Comparison of ENCODE assay signal across 25 cellular contexts in genomic region chr20:38112249-38112942, GRCh38. TPM values are rescaled to one million over a fixed set of nuclear protein-coding genes. Genes with fewer than 3 reads are reported as not detected.
DNase-seq lines count a peak whose midpoint lies in the region; ATAC-seq and TF ChIP-seq lines count a peak whose summit lies in the region.
"Had no signal": no experiment of that assay in that cellular context is flagged by ENCODE, and none has a peak within 500 bp of the region (broad histone marks: within the 10 kb centered on the region; RNA-seq: fewer than 3 reads in every experiment).

No MANE protein-coding gene starts in this region.

- H3K4me1 Mint-ChIP-seq in activated CD8-positive, alpha-beta memory T cell treated with anti-CD3 and anti-CD28 coated beads, Interleukin-2, amount 10 ng/mL, durations not matched to agents 7 days and 5 days, result peaks cover 10% of the 10 kb centered on the region
- peaks cover 9 to 12% of the 10 kb centered on the region in 2 donors for H3K4me1 Mint-ChIP-seq in stimulated activated naive B cell treated with anti-CD40 and anti-IgM and Interleukin-4, amounts not matched to agents 10 μg/mL and 1 μg/mL and 100 μg/mL, for 72 hours
- H3K4me1 Mint-ChIP-seq: activated CD4-positive, alpha-beta T cell treated with anti-CD3 and anti-CD28 coated beads for 36 hours; central memory CD8-positive, alpha-beta T cell had no signal

- H2BK120ac ChIP-seq in mesenchymal stem cell (ENCODE audit: low read depth, low read length), result peak overlapping the region; percentile 85

- H2BK5ac ChIP-seq in mesenchymal stem cell (ENCODE audit: low read depth, low read length, poor library complexity, severe bottlenecking), result no peak overlapping the region

- no peaks in the 10 kb centered on the region for H3K36me3 ChIP-seq in Panc1 (ENCODE audit: control insufficient read depth, insufficient read depth, low read length)
- H3K36me3 ChIP-seq in mesenchymal stem cell (ENCODE audit: control insufficient read depth in 1 of 2, insufficient read depth in 2 of 2, low read depth in 1 of 2, low read length in 2 of 2), result no peaks in the 10 kb centered on the region
- no peaks in the 10 kb centered on the region for H3K36me3 ChIP-seq in tibial artery
- H3K36me3 ChIP-seq: upper lobe of right lung had no signal

- no peaks in the 10 kb centered on the region for H3K36me3 Mint-ChIP-seq in activated CD8-positive, alpha-beta memory T cell treated with anti-CD3 and anti-CD28 coated beads, Interleukin-2, amount 10 ng/mL, durations not matched to agents 7 days and 5 days
- H3K36me3 Mint-ChIP-seq in stimulated activated naive B cell treated with anti-CD40 and anti-IgM and Interleukin-4, amounts not matched to agents 10 μg/mL and 1 μg/mL and 100 μg/mL, for 72 hours, result no peaks in the 10 kb centered on the region

- H3K27ac ChIP-seq in Panc1 (ENCODE audit: low read length) (peak overlapping the region; percentile 92), mesenchymal stem cell (ENCODE audit: low read length, poor library complexity, severe bottlenecking) (no peak overlapping the region), tibial artery (peak overlapping the region; percentile 62 to 84)
- H3K27ac ChIP-seq: RWPE1 had no signal

- 89% methylated on average over 14 of the region's 14 CpGs for WGBS in mesenchymal stem cell

- DNase-seq in activated CD8-positive, alpha-beta memory T cell treated with anti-CD3 and anti-CD28 coated beads, Interleukin-2, amount 10 ng/mL, durations not matched to agents 7 days and 5 days, result peak; percentile 15
- no peak for DNase-seq in activated CD8-positive, alpha-beta memory T cell treated with anti-CD3 and anti-CD28 coated beads, Interleukin-2, amount 50 U/mL, for 4 hours
- DNase-seq in Panc1 (ENCODE audit: low read depth, low spot score) (no peak), mesenchymal stem cell (no peak), tibial artery (no peak), NCI-H446 (lab: John Stamatoyannopoulos, UW) (no peak), superior temporal gyrus (ENCODE audit: extremely low spot score) (no peak)
- DNase-seq in stimulated activated naive B cell treated with anti-CD40 and anti-IgM and Interleukin-4, amounts not matched to agents 10 μg/mL and 1 μg/mL and 100 μg/mL, for 72 hours, result no peak
- DNase-seq: ACHN; activated CD4-positive, alpha-beta T cell treated with anti-CD3 and anti-CD28 coated beads for 36 hours; activated CD8-positive, alpha-beta memory T cell treated with anti-CD3 and anti-CD28 coated beads, Interleukin-2, amount 50 U/mL, for 48 hours; activated gamma-delta T cell; amygdala; DMS53; erythroblast; HCEC 1CT; NCI-H1417 treated with DMSO at 0.1 percent for 48 hours; NK-92 treated with Interleukin-12 subunit alpha and Interleukin-12 subunit beta, amount 100 ng/mL, for 24 hours; stimulated activated naive CD4-positive, alpha-beta T cell treated with Interleukin-2 at 50 U/mL for 16 hours; SW 1271; upper lobe of right lung had no signal

- no peak overlapping the region for H3K4me2 ChIP-seq in mesenchymal stem cell (ENCODE audit: low read length, poor library complexity, severe bottlenecking)

- peaks cover 10% of the 10 kb centered on the region for H3K27me3 Mint-ChIP-seq in activated CD8-positive, alpha-beta memory T cell treated with anti-CD3 and anti-CD28 coated beads, Interleukin-2, amount 10 ng/mL, durations not matched to agents 7 days and 5 days
- H3K27me3 Mint-ChIP-seq in stimulated activated naive B cell treated with anti-CD40 and anti-IgM and Interleukin-4, amounts not matched to agents 10 μg/mL and 1 μg/mL and 100 μg/mL, for 72 hours, result peaks cover 0 to 6% of the 10 kb centered on the region in 2 donors
- H3K27me3 Mint-ChIP-seq: activated CD4-positive, alpha-beta T cell treated with anti-CD3 and anti-CD28 coated beads for 36 hours; central memory CD8-positive, alpha-beta T cell had no signal

- in situ Hi-C loops in Panc1 (cut with HindIII; ENCODE audit: low pct_unique_long_range_greater_than_20kb, low sequenced_read_pairs), result no loop called here

- H3K4ac ChIP-seq in mesenchymal stem cell (ENCODE audit: low read depth in 1 of 2, low read length in 2 of 2), result peak overlapping the region; percentile 35 to 85

- no peak overlapping the region for H2BK15ac ChIP-seq in mesenchymal stem cell (ENCODE audit: low read depth, poor library complexity, severe bottlenecking)

- H4K91ac ChIP-seq in mesenchymal stem cell (ENCODE audit: low read length), result peak overlapping the region; percentile 88

- POLR2A ChIA-PET in Panc1 (lab: Charles Lee), result interaction anchor here (0.6 kb wide), 1 partner anchor 42 kb away, joined by 3 read pairs; no protein-coding TSS in a partner anchor

- peak overlapping the region; percentile 92 to 94 for H2BK12ac ChIP-seq in mesenchymal stem cell (ENCODE audit: low read length in 2 of 2)

- H2AK5ac ChIP-seq in mesenchymal stem cell (ENCODE audit: low read length, severe bottlenecking), result no peak overlapping the region

- H2AFZ ChIP-seq in mesenchymal stem cell (ENCODE audit: low read depth, low read length), result no peak overlapping the region

- H3K9me3 ChIP-seq in Panc1 (ENCODE audit: control insufficient read depth, insufficient read depth, low read depth, low read length) (no peaks in the 10 kb centered on the region), mesenchymal stem cell (ENCODE audit: control insufficient read depth, low read length) (no peaks in the 10 kb centered on the region), tibial artery (no peaks in the 10 kb centered on the region)
- H3K9me3 ChIP-seq: upper lobe of right lung had no signal

- peak overlapping the region in 1 of 2 experiments; percentile 6 for H3K14ac ChIP-seq in mesenchymal stem cell (ENCODE audit: low read length in 2 of 2)

- intact Hi-C loops in Panc1 (cut with micrococcal nuclease; ENCODE audit: unreplicated experiment) (no loop called here), tibial artery (cut with DNase I; ENCODE audit: low total_unique reads) (no loop called here)

- H3K9ac ChIP-seq in mesenchymal stem cell (ENCODE audit: low read length), result no peak overlapping the region

- H3K4me3 ChIP-seq in Panc1 (ENCODE audit: low read depth in 2 of 2, low read length in 2 of 2) (no peak overlapping the region), mesenchymal stem cell (ENCODE audit: insufficient read depth in 1 of 2, low read depth in 1 of 2, low read length in 2 of 2) (no peak overlapping the region), tibial artery (no peak overlapping the region)
- H3K4me3 ChIP-seq: upper lobe of right lung had no signal

- no peak for ATAC-seq in activated CD8-positive, alpha-beta memory T cell treated with anti-CD3 and anti-CD28 coated beads, Interleukin-2, amount 10 ng/mL, durations not matched to agents 7 days and 5 days
- ATAC-seq in Panc1, result no peak
- no peak for ATAC-seq in stimulated activated naive B cell treated with anti-CD40 and anti-IgM and Interleukin-4, amounts not matched to agents 10 μg/mL and 1 μg/mL and 100 μg/mL, for 72 hours (replicated peaks)
- ATAC-seq: activated CD4-positive, alpha-beta T cell treated with anti-CD3 and anti-CD28 coated beads for 36 hours; sciatic nerve; upper lobe of right lung had no signal

- H3K23ac ChIP-seq in mesenchymal stem cell (ENCODE audit: low read length in 2 of 2), result no peak overlapping the region

- no peaks in the 10 kb centered on the region for H3K27me3 ChIP-seq in Panc1 (ENCODE audit: control insufficient read depth, insufficient read depth, low read length)
- H3K27me3 ChIP-seq in mesenchymal stem cell (ENCODE audit: control insufficient read depth in 1 of 2, insufficient read depth in 1 of 2, low read length in 2 of 2), result peaks cover 0 to 5% of the 10 kb centered on the region in 2 experiments
- no peaks in the 10 kb centered on the region for H3K27me3 ChIP-seq in tibial artery
- H3K27me3 ChIP-seq: upper lobe of right lung had no signal

- H3K27ac Mint-ChIP-seq in activated CD8-positive, alpha-beta memory T cell treated with anti-CD3 and anti-CD28 coated beads, Interleukin-2, amount 10 ng/mL, durations not matched to agents 7 days and 5 days, result no peak overlapping the region
- H3K27ac Mint-ChIP-seq in stimulated activated naive B cell treated with anti-CD40 and anti-IgM and Interleukin-4, amounts not matched to agents 10 μg/mL and 1 μg/mL and 100 μg/mL, for 72 hours, result no peak overlapping the region
- H3K27ac Mint-ChIP-seq: activated CD4-positive, alpha-beta T cell treated with anti-CD3 and anti-CD28 coated beads for 36 hours had no signal

- peak overlapping the region; percentile 90 for H4K8ac ChIP-seq in mesenchymal stem cell (ENCODE audit: low read length)

- no peaks in the 10 kb centered on the region for H3K9me3 Mint-ChIP-seq in activated CD8-positive, alpha-beta memory T cell treated with anti-CD3 and anti-CD28 coated beads, Interleukin-2, amount 10 ng/mL, durations not matched to agents 7 days and 5 days (ENCODE audit: low read depth)
- H3K9me3 Mint-ChIP-seq in stimulated activated naive B cell treated with anti-CD40 and anti-IgM and Interleukin-4, amounts not matched to agents 10 μg/mL and 1 μg/mL and 100 μg/mL, for 72 hours, result no peaks in the 10 kb centered on the region
- H3K9me3 Mint-ChIP-seq: CD14-positive monocyte; central memory CD8-positive, alpha-beta T cell had no signal

- peaks cover 37% of the 10 kb centered on the region for H3K4me1 ChIP-seq in Panc1 (ENCODE audit: control insufficient read depth, insufficient read depth, low read length)
- peaks cover 4% of the 10 kb centered on the region for H3K4me1 ChIP-seq in mesenchymal stem cell (ENCODE audit: control insufficient read depth, insufficient read depth, low read depth, low read length)
- H3K4me1 ChIP-seq in tibial artery, result peaks cover 0 to 57% (median 41%) of the 10 kb centered on the region in 4 donors

- TF ChIP-seq CTCF in Panc1 (IDR thresholded peaks at IDR 0.05) (no peak), tibial artery (IDR thresholded peaks at IDR 0.05) (no peak)

- no peak overlapping the region for H3K4me3 Mint-ChIP-seq in activated CD8-positive, alpha-beta memory T cell treated with anti-CD3 and anti-CD28 coated beads, Interleukin-2, amount 10 ng/mL, durations not matched to agents 7 days and 5 days
- no peak overlapping the region for H3K4me3 Mint-ChIP-seq in stimulated activated naive B cell treated with anti-CD40 and anti-IgM and Interleukin-4, amounts not matched to agents 10 μg/mL and 1 μg/mL and 100 μg/mL, for 72 hours
- H3K4me3 Mint-ChIP-seq: activated CD4-positive, alpha-beta T cell treated with anti-CD3 and anti-CD28 coated beads for 36 hours; CD14-positive monocyte; central memory CD8-positive, alpha-beta T cell had no signal

- BruUV-seq in Panc1 (replicated peaks; lab: Mats Ljungman, UMichigan), result no TSS peak

- CTCF ChIA-PET in activated CD8-positive, alpha-beta memory T cell treated with anti-CD3 and anti-CD28 coated beads, Interleukin-2, amount 10 ng/mL, durations not matched to agents 7 days and 5 days (lab: Charles Lee), result interaction anchor here (0.9 to 4.1 kb wide), 7 partner anchors 15 to 109 kb away, joined by 3 to 38 read pairs (median 3); no protein-coding TSS in a partner anchor
- CTCF ChIA-PET in Panc1 (lab: Charles Lee), result interaction anchor here (0.5 kb wide), 1 partner anchor 197 kb away, joined by 11 read pairs; no protein-coding TSS in a partner anchor

- H3K79me1 ChIP-seq in mesenchymal stem cell (replicated peaks; ENCODE audit: low read length, poor library complexity, severe bottlenecking), result no peaks in the 10 kb centered on the region

- peak overlapping the region; percentile 53 to 81 for H3K18ac ChIP-seq in mesenchymal stem cell (ENCODE audit: low read depth in 1 of 2, low read length in 2 of 2)

RNA-seq across cellular contexts. Expression of gene TGM2, which starts 52.7 kb away (rescaled TPM):
- total RNA-seq in activated CD8-positive, alpha-beta memory T cell treated with anti-CD3 and anti-CD28 coated beads, Interleukin-2, amount 10 ng/mL, durations not matched to agents 7 days and 5 days, result under 1 TPM; 0.35 TPM
- 113 TPM for total RNA-seq in Panc1 (2021; ENCODE audit: unreplicated experiment)
- 205 TPM for polyA plus RNA-seq in Panc1 (2012; ENCODE audit: insufficient read length)
- polyA plus RNA-seq in mesenchymal stem cell (2013, experiment 1 of 2), result 537 TPM
- polyA plus RNA-seq in mesenchymal stem cell (2013, experiment 2 of 2), result 530 TPM

Comparison
In these comparisons a context has a peak if more than half of its experiments do, and no peak if none do; other contexts are left out.
1. RNA of gene TGM2, which starts 52.7 kb away (total RNA-seq): 113 TPM in Panc1 (single experiment); 0.35 TPM in activated CD8-positive, alpha-beta memory T cell treated with anti-CD3 and anti-CD28 coated beads, Interleukin-2, amount 10 ng/mL, durations not matched to agents 7 days and 5 days; every median in the first group is over 10 times any median in the second.